In genomic region chr2:19357383-19358241, GRCh38 we compare ENCODE assay signal across 8 cellular contexts. TPM values are rescaled to one million over a fixed set of nuclear protein-coding genes. Genes with fewer than 3 reads are reported as not detected.
A peak's percentile ranks its signal among the peaks of the same experiment; 100 is the strongest.
DNase-seq lines count a peak whose midpoint lies in the region; ATAC-seq and TF ChIP-seq lines count a peak whose summit lies in the region.

No MANE protein-coding gene starts in this region.

- 3 to 4% methylated on average over 41 to 45 of the region's 45 CpGs for WGBS in tibial nerve, 2 donors

- H3K36me3 ChIP-seq in brain microvascular endothelial cell (replicated peaks) (peaks cover 8% of the 10 kb centered on the region), tibial nerve (no peaks in the 10 kb centered on the region)

- TF ChIP-seq CTCF in brain microvascular endothelial cell (IDR thresholded peaks at IDR 0.05; ENCODE audit: low read depth, low read length, missing control alignments) (no peak), tibial nerve (IDR thresholded peaks at IDR 0.05) (no peak)

- no peaks in the 10 kb centered on the region for H3K9me3 ChIP-seq in tibial nerve

- in situ Hi-C loops in brain microvascular endothelial cell (cut with HindIII; ENCODE audit: low pct_ligation_motif_present, low sequenced_read_pairs) = loop anchor here (25.0 kb wide), 1 partner anchor 505 kb away; no protein-coding TSS in a partner anchor

- H3K4me1 ChIP-seq in tibial nerve = peaks cover 0 to 61% (median 12%) of the 10 kb centered on the region in 4 donors

- no peak overlapping the region for H3K27ac ChIP-seq in brain microvascular endothelial cell
- peak overlapping the region in 3 of 4 donors; percentile 11 to 63 (median 58) for H3K27ac ChIP-seq in tibial nerve

- no peak for TF ChIP-seq POLR2A in tibial nerve (IDR thresholded peaks at IDR 0.05)

- no peak for ATAC-seq in GM19452 (IDR thresholded peaks at IDR 0.05; ENCODE audit: unreplicated experiment)

- H3K4me3 ChIP-seq in brain microvascular endothelial cell (ENCODE audit: low read depth, low read length) (peak overlapping the region; percentile 67), tibial nerve (peak overlapping the region; percentile 33 to 55 (median 48))

- peak; percentile 29 for DNase-seq in activated T-cell treated with anti-CD3 and anti-CD28 coated beads, Interleukin-2, amount 50 U/mL, for 1 hour
- no peak for DNase-seq in activated T-cell treated with anti-CD3 and anti-CD28 coated beads for 4 hours
- no peak for DNase-seq in brain microvascular endothelial cell
- DNase-seq in left kidney (ENCODE audit: low read depth, low spot score) = peak; percentile 72
- DNase-seq in tibial nerve (ENCODE audit: low spot score in 2 of 2) = no peak
- no peak for DNase-seq in T1000 (lab: John Stamatoyannopoulos, UW)
- no peak for DNase-seq in pons (ENCODE audit: low spot score)

- H3K27me3 ChIP-seq in brain microvascular endothelial cell (replicated peaks) (no peaks in the 10 kb centered on the region), tibial nerve (peaks cover 0 to 95% of the 10 kb centered on the region in 2 donors)

- TF ChIP-seq EP300 in tibial nerve (IDR thresholded peaks at IDR 0.05) = peak in 1 of 2 donors; percentile 25

RNA-seq across cellular contexts. Expression of gene OSR1, which starts 0.8 kb away (rescaled TPM):
- total RNA-seq in tibial nerve = 10 to 100 TPM in 3 of 4 donors, 1 to 10 TPM in 1; 8.5 to 22.7 (median 17.9) TPM

Comparison
In these comparisons a context has a peak if more than half of its experiments do, and no peak if none do; other contexts are left out.
1. DNase-seq: peak in activated T-cell treated with anti-CD3 and anti-CD28 coated beads, Interleukin-2, amount 50 U/mL, for 1 hour (single experiment) and left kidney (single experiment); none in activated T-cell treated with anti-CD3 and anti-CD28 coated beads for 4 hours (single experiment), brain microvascular endothelial cell (single experiment), tibial nerve (0 of 2), T1000 (single experiment) and pons (single experiment).